8 cellular contexts compared by ENCODE assay signal in the genomic region with DNA sequence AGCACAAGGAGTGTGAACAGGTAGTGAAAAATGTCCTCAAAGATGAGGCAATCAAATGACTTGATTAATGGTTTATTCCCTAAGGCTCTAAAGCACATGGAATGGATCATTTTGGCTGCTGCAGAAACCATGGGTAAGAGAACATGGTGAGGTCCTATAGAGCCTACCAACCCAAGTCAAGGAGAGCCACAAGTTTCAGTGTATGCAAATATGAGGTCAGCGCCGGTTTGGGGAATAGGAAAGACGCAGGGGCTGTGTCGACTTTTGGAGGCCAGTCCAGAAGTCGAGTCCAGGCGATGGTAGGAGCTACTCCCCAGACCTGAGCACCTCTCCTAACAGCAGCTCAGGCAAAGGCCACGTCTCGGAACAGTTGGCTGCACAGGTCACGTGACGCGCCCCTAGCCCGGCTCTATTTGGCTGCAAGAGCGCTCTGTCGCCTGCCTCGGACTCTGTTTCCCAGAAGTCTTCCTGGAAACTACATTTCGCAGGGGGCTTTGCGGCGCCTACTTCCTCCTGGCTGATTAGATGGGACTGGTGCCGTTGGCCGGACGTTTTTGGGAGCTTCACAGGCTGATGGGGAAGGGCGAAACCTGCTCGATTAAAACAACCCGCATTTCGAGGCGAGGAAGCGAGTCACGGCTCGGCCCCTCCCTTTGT.
DNase-seq lines count a peak whose midpoint lies in the region; ATAC-seq and TF ChIP-seq lines count a peak whose summit lies in the region.

No MANE protein-coding gene starts in this region.

- H3K9ac ChIP-seq in colonic mucosa (ENCODE audit: low read depth in 2 of 2, low read length in 2 of 2), result peak overlapping the region; percentile 81 to 83

- intact Hi-C loops in activated CD4-positive, alpha-beta T cell treated with anti-CD3 and anti-CD28 coated beads, Interleukin-2, amount 10 ng/mL, durations not matched to agents 24 days and 14 days (cut with micrococcal nuclease), result loop anchor here (1.0 to 10.0 kb wide), 6 partner anchors 74 to 558 kb away; a partner anchor contains a TSS
- intact Hi-C loops in colonic mucosa (cut with DNase I), result no loop called here

- H3K9me3 Mint-ChIP-seq in activated CD4-positive, alpha-beta T cell treated with anti-CD3 and anti-CD28 coated beads, Interleukin-2, amount 10 ng/mL, durations not matched to agents 24 days and 14 days, result peaks cover 5% of the 10 kb centered on the region

- peaks cover under 1% of the 10 kb centered on the region for H3K27me3 Mint-ChIP-seq in activated CD4-positive, alpha-beta T cell treated with anti-CD3 and anti-CD28 coated beads, Interleukin-2, amount 10 ng/mL, durations not matched to agents 24 days and 14 days

- H3K9me3 ChIP-seq in colonic mucosa, result no peaks in the 10 kb centered on the region

- peak overlapping the region; percentile 91 for H3K4me3 Mint-ChIP-seq in activated CD4-positive, alpha-beta T cell treated with anti-CD3 and anti-CD28 coated beads, Interleukin-2, amount 10 ng/mL, durations not matched to agents 24 days and 14 days

- peak overlapping the region; percentile 55 for H3K4me3 ChIP-seq in colonic mucosa

- peaks cover 19% of the 10 kb centered on the region for H3K4me1 Mint-ChIP-seq in activated CD4-positive, alpha-beta T cell treated with anti-CD3 and anti-CD28 coated beads, Interleukin-2, amount 10 ng/mL, durations not matched to agents 24 days and 14 days

- H3K36me3 Mint-ChIP-seq in activated CD4-positive, alpha-beta T cell treated with anti-CD3 and anti-CD28 coated beads, Interleukin-2, amount 10 ng/mL, durations not matched to agents 24 days and 14 days (ENCODE audit: low read depth), result no peaks in the 10 kb centered on the region

- peak; percentile 35 for ATAC-seq in HG03064 (IDR thresholded peaks at IDR 0.05; ENCODE audit: low read depth, unreplicated experiment)

- no peak for TF ChIP-seq CTCF in colonic mucosa (IDR thresholded peaks at IDR 0.05)

- peaks cover 4% of the 10 kb centered on the region for H3K4me1 ChIP-seq in colonic mucosa

- H3K27ac Mint-ChIP-seq in activated CD4-positive, alpha-beta T cell treated with anti-CD3 and anti-CD28 coated beads, Interleukin-2, amount 10 ng/mL, durations not matched to agents 24 days and 14 days, result peak overlapping the region; percentile 97

- no peaks in the 10 kb centered on the region for H3K36me3 ChIP-seq in colonic mucosa

- no peaks in the 10 kb centered on the region for H3K27me3 ChIP-seq in colonic mucosa

- H3K27ac ChIP-seq in colonic mucosa, result peak overlapping the region; percentile 83

- DNase-seq in NCI-H1417 (lab: John Stamatoyannopoulos, UW) (peak in 2 of 3 experiments; percentile 83 to 84), NCI-H1417 treated with DMSO at 0.1 percent for 48 hours (lab: John Stamatoyannopoulos, UW) (no peak), NCI-H2196 (lab: John Stamatoyannopoulos, UW; ENCODE audit: unreplicated experiment) (peak; percentile 55), colonic mucosa (no peak), left kidney (ENCODE audit: low read depth, low spot score) (peak; percentile 96)
- DNase-seq in activated CD4-positive, alpha-beta T cell treated with anti-CD3 and anti-CD28 coated beads, Interleukin-2, amount 10 ng/mL, durations not matched to agents 24 days and 14 days, result peak; percentile 91
- peak; percentile 78 for DNase-seq in stimulated activated CD4-positive, alpha-beta T cell treated with anti-CD3 and anti-CD28 coated beads, Interleukin-1b, Interleukin-23, amount 100 ng/mL, for 48 hours

Comparison
In these comparisons a context has a peak if more than half of its experiments do, and no peak if none do; other contexts are left out.
1. DNase-seq: peak in NCI-H1417 (2 of 3), NCI-H2196 (single experiment), activated CD4-positive, alpha-beta T cell treated with anti-CD3 and anti-CD28 coated beads, Interleukin-2, amount 10 ng/mL, durations not matched to agents 24 days and 14 days (single experiment), left kidney (single experiment) and stimulated activated CD4-positive, alpha-beta T cell treated with anti-CD3 and anti-CD28 coated beads, Interleukin-1b, Interleukin-23, amount 100 ng/mL, for 48 hours (single experiment); none in NCI-H1417 treated with DMSO at 0.1 percent for 48 hours (single experiment) and colonic mucosa (single experiment).